ENCODE assay signal across 12 cellular contexts in genomic region chr13:111912453-111912866, GRCh38.
"Had no signal": no experiment of that assay in that cellular context is flagged by ENCODE, and none has a peak within 500 bp of the region (broad histone marks: within the 10 kb centered on the region; RNA-seq: fewer than 3 reads in every experiment).

No MANE protein-coding gene starts in this region.

- H3K9me3 ChIP-seq: stomach, thyroid gland had no signal

- H3K27ac ChIP-seq: cardiac muscle cell, hepatocyte, stomach, thyroid gland had no signal

- H3K36me3 ChIP-seq: cardiac muscle cell, stomach, thyroid gland had no signal

- ATAC-seq: effector memory CD8-positive, alpha-beta T cell; naive thymus-derived CD8-positive, alpha-beta T cell; T-helper 17 cell had no signal

- H3K4me1 ChIP-seq: stomach, thyroid gland had no signal

- H3K4me3 ChIP-seq: cardiac muscle cell, hepatocyte, stomach, thyroid gland had no signal

- DNase-seq: activated CD4-positive, CD25-positive, alpha-beta regulatory T cell; activated naive CD4-positive, alpha-beta T cell treated with Interleukin-2 at 50 U/mL for 16 hours; cortex of kidney; effector memory CD8-positive, alpha-beta T cell; nucleus accumbens; SIG-M5; stomach; T-helper 17 cell; thyroid gland had no signal

- H3K27me3 ChIP-seq: hepatocyte, thyroid gland had no signal
